ENCODE assay signal across 1 cellular context in genomic region chr3:52034212-52034611, GRCh38.
A peak's percentile ranks its signal among the peaks of the same experiment; 100 is the strongest.
TF ChIP-seq lines count a peak whose summit lies in the region.

No MANE protein-coding gene starts in this region.

TF ChIP-seq in HepG2, 621 proteins besides CTCF, POLR2A, EP300 and RAD21:
- TF ChIP-seq RARA (CRISPR knock-in tag; IDR thresholded peaks at IDR 0.05), result 0 out of 2 replicates have a peak, but pooled peaks have one; percentile 20
- 0 out of 2 replicates have a peak, but pooled peaks have one; percentile 17 for TF ChIP-seq ZNF724P (CRISPR knock-in tag; IDR thresholded peaks at IDR 0.05; ENCODE audit: borderline replicate concordance)
- TF ChIP-seq ATF6 (CRISPR knock-in tag; conservative IDR thresholded peaks at IDR 0.05), result no peak
- 0 out of 2 replicates have a peak, but pooled peaks have one; percentile 15 for TF ChIP-seq HNF4G (IDR thresholded peaks at IDR 0.05; ENCODE audit: borderline replicate concordance, low read depth, low read length)
- TF ChIP-seq HNF4G (CRISPR knock-in tag; IDR thresholded peaks at IDR 0.05; ENCODE audit: borderline replicate concordance, low read depth), result no peak
- TF ChIP-seq ATF7-NPFF (CRISPR knock-in tag; IDR thresholded peaks at IDR 0.05; ENCODE audit: low read depth), result no peak
- peak; percentile 86 for TF ChIP-seq ZNF770 (CRISPR knock-in tag; IDR thresholded peaks at IDR 0.05)
- no peak for TF ChIP-seq ZNF788 (CRISPR knock-in tag; IDR thresholded peaks at IDR 0.05; ENCODE audit: borderline replicate concordance)
- TF ChIP-seq PATZ1 (CRISPR knock-in tag; IDR thresholded peaks at IDR 0.05), result peak; percentile 53
- TF ChIP-seq HNF4A (CRISPR knock-in tag; IDR thresholded peaks at IDR 0.05), result peak; percentile 51
